In genomic region chr2:98505991-98506664, GRCh38 we compare ENCODE assay signal across 11 cellular contexts.
A peak's percentile ranks its signal among the peaks of the same experiment; 100 is the strongest.
DNase-seq lines count a peak whose midpoint lies in the region; TF ChIP-seq lines count a peak whose summit lies in the region.
"Had no signal": no experiment of that assay in that cellular context is flagged by ENCODE, and none has a peak within 500 bp of the region (broad histone marks: within the 10 kb centered on the region; RNA-seq: fewer than 3 reads in every experiment).

No MANE protein-coding gene starts in this region.

- TF ChIP-seq CTCF in adrenal gland (IDR thresholded peaks at IDR 0.05) (no peak), type B pancreatic cell (conservative IDR thresholded peaks at IDR 0.05) (no peak)

- CTCF ChIA-PET in activated naive CD4-positive, alpha-beta T cell treated with anti-CD3 and anti-CD28 coated beads for 36 hours (lab: Charles Lee) = interaction anchor here (1.4 to 1.7 kb wide), 3 partner anchors 18 to 93 kb away, joined by 4 to 5 read pairs (median 4); no protein-coding TSS in a partner anchor

- H3K4me3 Mint-ChIP-seq in activated naive CD4-positive, alpha-beta T cell treated with anti-CD3 and anti-CD28 coated beads, Interleukin-2, amount 50 U/mL, for 24 hours = no peak overlapping the region
- no peak overlapping the region for H3K4me3 Mint-ChIP-seq in activated naive CD4-positive, alpha-beta T cell treated with anti-CD3 and anti-CD28 coated beads for 36 hours
- H3K4me3 Mint-ChIP-seq in type B pancreatic cell = no peak overlapping the region
- H3K4me3 Mint-ChIP-seq: HFFc6 had no signal

- 82 to 96% (median 92%) methylated on average over 4 to 6 of the region's 6 CpGs for WGBS in adrenal gland, 4 donors

- H3K27me3 Mint-ChIP-seq in activated naive CD4-positive, alpha-beta T cell treated with anti-CD3 and anti-CD28 coated beads, Interleukin-2, amount 50 U/mL, for 24 hours = no peaks in the 10 kb centered on the region
- H3K27me3 Mint-ChIP-seq in activated naive CD4-positive, alpha-beta T cell treated with anti-CD3 and anti-CD28 coated beads for 36 hours (ENCODE audit: low read depth) = no peaks in the 10 kb centered on the region
- H3K27me3 Mint-ChIP-seq in type B pancreatic cell = no peaks in the 10 kb centered on the region

- DNase-seq in activated naive CD4-positive, alpha-beta T cell treated with anti-CD3 and anti-CD28 coated beads for 36 hours = no peak
- DNase-seq in adrenal gland (peak in 2 of 7 donors; percentile 10 to 23), type B pancreatic cell (ENCODE audit: extremely low spot score, unreplicated experiment) (no peak), C1 segment of cervical spinal cord (lab: John Stamatoyannopoulos, UW) (no peak), HAP-1 (ENCODE audit: low spot score in 2 of 2) (no peak), NCI-H774 (lab: John Stamatoyannopoulos, UW) (no peak)
- DNase-seq: activated T-cell treated with anti-CD3 and anti-CD28 coated beads for 4 hours, HFFc6, uterus had no signal

- peak overlapping the region; percentile 90 for H3K27ac Mint-ChIP-seq in activated naive CD4-positive, alpha-beta T cell treated with anti-CD3 and anti-CD28 coated beads, Interleukin-2, amount 50 U/mL, for 24 hours
- H3K27ac Mint-ChIP-seq in activated naive CD4-positive, alpha-beta T cell treated with anti-CD3 and anti-CD28 coated beads for 36 hours = no peak overlapping the region
- peak overlapping the region; percentile 86 for H3K27ac Mint-ChIP-seq in type B pancreatic cell
- H3K27ac Mint-ChIP-seq: HFFc6 had no signal

- H3K27me3 ChIP-seq in adrenal gland = no peaks in the 10 kb centered on the region
- H3K27me3 ChIP-seq in muscle layer of duodenum (ENCODE audit: low read depth, low read length) = no peaks in the 10 kb centered on the region
- no peaks in the 10 kb centered on the region for H3K27me3 ChIP-seq in HAP-1 (ENCODE audit: low read depth)
- H3K27me3 ChIP-seq: uterus had no signal

- H3K36me3 ChIP-seq in adrenal gland (replicated peaks in 1 of 2) (no peaks in the 10 kb centered on the region), muscle layer of duodenum (ENCODE audit: control insufficient read depth in 1 of 2, insufficient read depth in 2 of 2, low read length in 2 of 2) (no peaks in the 10 kb centered on the region), HAP-1 (replicated peaks) (no peaks in the 10 kb centered on the region; the same call in 1 of the 2 replicates)
- H3K36me3 ChIP-seq: uterus had no signal

- H3K4me1 Mint-ChIP-seq in activated naive CD4-positive, alpha-beta T cell treated with anti-CD3 and anti-CD28 coated beads, Interleukin-2, amount 50 U/mL, for 24 hours = peaks cover 96% of the 10 kb centered on the region
- H3K4me1 Mint-ChIP-seq in activated naive CD4-positive, alpha-beta T cell treated with anti-CD3 and anti-CD28 coated beads for 36 hours (ENCODE audit: low read depth) = peaks cover 91% of the 10 kb centered on the region
- H3K4me1 Mint-ChIP-seq in type B pancreatic cell (ENCODE audit: unreplicated experiment) = peaks cover 52% of the 10 kb centered on the region

- H3K4me3 ChIP-seq in adrenal gland (no peak overlapping the region), muscle layer of duodenum (ENCODE audit: low read depth in 1 of 2, low read length in 2 of 2) (no peak overlapping the region), HAP-1 (no peak overlapping the region)
- H3K4me3 ChIP-seq: uterus had no signal

- no peak for TF ChIP-seq POLR2A in adrenal gland (IDR thresholded peaks at IDR 0.05)

- peaks cover 30 to 60% of the 10 kb centered on the region in 2 donors for H3K4me1 ChIP-seq in adrenal gland (replicated peaks in 1 of 2)
- peaks cover 24 to 55% of the 10 kb centered on the region in 2 donors for H3K4me1 ChIP-seq in muscle layer of duodenum (ENCODE audit: control insufficient read depth in 1 of 2, insufficient read depth in 2 of 2, low read length in 2 of 2)
- peaks cover 17% of the 10 kb centered on the region for H3K4me1 ChIP-seq in HAP-1

- H3K9me3 ChIP-seq in adrenal gland (replicated peaks in 1 of 3) (no peaks in the 10 kb centered on the region), muscle layer of duodenum (ENCODE audit: control insufficient read depth in 1 of 2, low read length in 2 of 2) (no peaks in the 10 kb centered on the region), HAP-1 (no peaks in the 10 kb centered on the region)
- H3K9me3 ChIP-seq: uterus had no signal

- H3K27ac ChIP-seq in adrenal gland (peak overlapping the region; percentile 64 to 89 (median 88)), muscle layer of duodenum (ENCODE audit: low read length) (peak overlapping the region; percentile 79)

- in situ Hi-C loops in HAP-1 (cut with MboI; ENCODE audit: low sequenced_read_pairs) = no loop called here

- intact Hi-C loops in activated naive CD4-positive, alpha-beta T cell treated with anti-CD3 and anti-CD28 coated beads for 36 hours (cut with micrococcal nuclease) = loop anchor here (2.0 kb wide), 1 partner anchor 17 kb away; no protein-coding TSS in a partner anchor
- intact Hi-C loops in adrenal gland (cut with DNase I) = no loop called here

- H3K36me3 Mint-ChIP-seq in activated naive CD4-positive, alpha-beta T cell treated with anti-CD3 and anti-CD28 coated beads, Interleukin-2, amount 50 U/mL, for 24 hours = peaks cover 4% of the 10 kb centered on the region
- peaks cover 5% of the 10 kb centered on the region for H3K36me3 Mint-ChIP-seq in activated naive CD4-positive, alpha-beta T cell treated with anti-CD3 and anti-CD28 coated beads for 36 hours (ENCODE audit: low read depth)
- H3K36me3 Mint-ChIP-seq in type B pancreatic cell = peaks cover 7% of the 10 kb centered on the region

- no peaks in the 10 kb centered on the region for H3K9me3 Mint-ChIP-seq in activated naive CD4-positive, alpha-beta T cell treated with anti-CD3 and anti-CD28 coated beads, Interleukin-2, amount 50 U/mL, for 24 hours
- no peaks in the 10 kb centered on the region for H3K9me3 Mint-ChIP-seq in activated naive CD4-positive, alpha-beta T cell treated with anti-CD3 and anti-CD28 coated beads for 36 hours
- no peaks in the 10 kb centered on the region for H3K9me3 Mint-ChIP-seq in type B pancreatic cell
- H3K9me3 Mint-ChIP-seq: HFFc6 had no signal
